In genomic region chr11:64848779-64849599, GRCh38 we compare ENCODE assay signal across 9 cellular contexts. TPM values are rescaled to one million over a fixed set of nuclear protein-coding genes. Genes with fewer than 3 reads are reported as not detected.
DNase-seq lines count a peak whose midpoint lies in the region; ATAC-seq and TF ChIP-seq lines count a peak whose summit lies in the region.
"Had no signal": no experiment of that assay in that cellular context is flagged by ENCODE, and none has a peak within 500 bp of the region (broad histone marks: within the 10 kb centered on the region; RNA-seq: fewer than 3 reads in every experiment).

No MANE protein-coding gene starts in this region.

- no peaks in the 10 kb centered on the region for H3K9me3 ChIP-seq in breast epithelium
- H3K9me3 ChIP-seq in OCI-LY3 (ENCODE audit: insufficient read depth, low read length) = no peaks in the 10 kb centered on the region
- H3K9me3 ChIP-seq in gastroesophageal sphincter = no peaks in the 10 kb centered on the region
- H3K9me3 ChIP-seq in thymus (ENCODE audit: control insufficient read depth) = no peaks in the 10 kb centered on the region

- DNase-seq in breast epithelium (ENCODE audit: low spot score in 2 of 2) (peak; percentile 76 to 82), MCF 10A (ENCODE audit: unreplicated experiment) (no peak)

- no peak overlapping the region for H2AFZ ChIP-seq in OCI-LY3 (ENCODE audit: low read depth, low read length)

- H3K9ac ChIP-seq in OCI-LY3 (ENCODE audit: low read length) = peak overlapping the region; percentile 56; the same call in 1 of the 2 replicates

- 60% methylated on average over 1 of the region's 16 CpGs; no CpG with 5 or more reads in 1 of the 2 donors for WGBS in gastroesophageal sphincter (ENCODE audit: low coverage in 1 of 2), 2 donors
- WGBS in thymus = 82% methylated on average over 16 of the region's 16 CpGs

- TF ChIP-seq CTCF in breast epithelium (IDR thresholded peaks at IDR 0.05) = peak in 1 of 3 donors; percentile 30
- no peak for TF ChIP-seq CTCF in MCF 10A (IDR thresholded peaks at IDR 0.05; ENCODE audit: unreplicated experiment)
- peak; percentile 59 for TF ChIP-seq CTCF in OCI-LY3 (IDR thresholded peaks at IDR 0.05; ENCODE audit: low read depth, low read length)
- no peak for TF ChIP-seq CTCF in gastroesophageal sphincter (IDR thresholded peaks at IDR 0.05)

- peaks cover 1% of the 10 kb centered on the region for H3K36me3 Mint-ChIP-seq in MCF 10A (ENCODE audit: insufficient read depth, unreplicated experiment)

- no peaks in the 10 kb centered on the region for H3K27me3 ChIP-seq in breast epithelium
- H3K27me3 ChIP-seq in OCI-LY3 (ENCODE audit: low read depth, low read length) = peaks cover 1% of the 10 kb centered on the region; the same call in 1 of the 2 replicates
- H3K27me3 ChIP-seq in gastroesophageal sphincter = peaks cover 6% of the 10 kb centered on the region
- H3K27me3 ChIP-seq in thymus (ENCODE audit: control insufficient read depth, insufficient read depth) = no peaks in the 10 kb centered on the region

- H3K36me3 ChIP-seq in breast epithelium (no peaks in the 10 kb centered on the region), OCI-LY3 (replicated peaks; ENCODE audit: low read depth, low read length) (peaks cover 3% of the 10 kb centered on the region), gastroesophageal sphincter (peaks cover 0 to 20% of the 10 kb centered on the region in 2 donors), thymus (ENCODE audit: control insufficient read depth, insufficient read depth) (peaks cover 4% of the 10 kb centered on the region)

- CTCF ChIA-PET in MCF 10A (lab: Yijun Ruan, JAX) = interaction anchor here (0.6 to 15.7 kb wide), 16 partner anchors 11 to 263 kb away, joined by 3 to 286 read pairs (median 6); partner anchors contain the start of genes ARL2, BATF2, EHD1 and TM7SF2

- H3K4me1 Mint-ChIP-seq in MCF 10A (ENCODE audit: insufficient read depth, unreplicated experiment) = peaks cover 24% of the 10 kb centered on the region

- no peaks in the 10 kb centered on the region for H3K79me2 ChIP-seq in OCI-LY3 (ENCODE audit: low read length)

- H3K4me3 Mint-ChIP-seq in MCF 10A (ENCODE audit: unreplicated experiment) = no peak overlapping the region

- H3K27ac Mint-ChIP-seq in MCF 10A (ENCODE audit: low read depth, unreplicated experiment) = no peak overlapping the region

- intact Hi-C loops in breast epithelium (cut with DNase I; ENCODE audit: low total_unique reads) (loop anchor here (5.0 kb wide), 1 partner anchor 48 kb away; no protein-coding TSS in a partner anchor), MCF 10A (cut with micrococcal nuclease) (no loop called here)

- TF ChIP-seq POLR2A in breast epithelium (IDR thresholded peaks at IDR 0.05) (no peak), gastroesophageal sphincter (IDR thresholded peaks at IDR 0.05) (no peak)

- peak overlapping the region; percentile 45 to 49 for H3K27ac ChIP-seq in breast epithelium
- peak overlapping the region; percentile 99 for H3K27ac ChIP-seq in OCI-LY3 (ENCODE audit: low read length)
- H3K27ac ChIP-seq in gastroesophageal sphincter = peak overlapping the region in 3 of 4 donors; percentile 69 to 97 (median 97)
- peak overlapping the region; percentile 26 for H3K27ac ChIP-seq in thymus (ENCODE audit: low read depth)

- H3K4me1 ChIP-seq in breast epithelium = peaks cover 11 to 14% of the 10 kb centered on the region in 2 donors
- peaks cover 77% of the 10 kb centered on the region for H3K4me1 ChIP-seq in OCI-LY3 (ENCODE audit: low read length)
- peaks cover 0 to 82% (median 37%) of the 10 kb centered on the region in 3 donors for H3K4me1 ChIP-seq in gastroesophageal sphincter
- peaks cover 53% of the 10 kb centered on the region for H3K4me1 ChIP-seq in thymus (ENCODE audit: control insufficient read depth, insufficient read depth, low read length)

- no peaks in the 10 kb centered on the region for H3K9me3 Mint-ChIP-seq in MCF 10A (ENCODE audit: unreplicated experiment)

- no peak overlapping the region for H3K4me3 ChIP-seq in breast epithelium
- H3K4me3 ChIP-seq in OCI-LY3 (ENCODE audit: low read length) = peak overlapping the region; percentile 17
- no peak overlapping the region for H3K4me3 ChIP-seq in gastroesophageal sphincter
- no peak overlapping the region for H3K4me3 ChIP-seq in thymus (ENCODE audit: low read length)
- H3K4me3 ChIP-seq: dorsolateral prefrontal cortex had no signal

- no TSS peak for BruUV-seq in MCF 10A (replicated peaks; lab: Mats Ljungman, UMichigan)

- H3K4me2 ChIP-seq in OCI-LY3 (ENCODE audit: low read length) = peak overlapping the region; percentile 63

- H3K27me3 Mint-ChIP-seq in MCF 10A (ENCODE audit: insufficient read depth, unreplicated experiment) = no peaks in the 10 kb centered on the region

- H4K20me1 ChIP-seq in OCI-LY3 (ENCODE audit: insufficient read depth, low read length) = no peaks in the 10 kb centered on the region

- ATAC-seq in gastroesophageal sphincter (no peak), GM21786 (IDR thresholded peaks at IDR 0.05; ENCODE audit: unreplicated experiment) (no peak), GM19397 (IDR thresholded peaks at IDR 0.05; ENCODE audit: unreplicated experiment) (no peak), HG03280 (IDR thresholded peaks at IDR 0.05; ENCODE audit: unreplicated experiment) (no peak)

- POLR2A ChIA-PET in MCF 10A (lab: Yijun Ruan, JAX) = interaction anchor here (0.6 to 2.3 kb wide), 9 partner anchors 15 to 262 kb away, joined by 3 to 22 read pairs (median 5); partner anchors contain the start of genes ATG2A, EHD1 and SF1

- TF ChIP-seq EP300 in gastroesophageal sphincter (IDR thresholded peaks at IDR 0.05) = no peak

RNA-seq across cellular contexts. Expression of gene CDC42BPG, which starts 4.5 kb away (rescaled TPM):
- total RNA-seq in breast epithelium (10 to 100 TPM in 1 of 3 donors, 1 to 10 TPM in 1, not detected in 1; 5.9 to 14.9 TPM), MCF 10A (2022) (3.0 and 3.7 TPM in 2 replicates), gastroesophageal sphincter (under 1 TPM; 0.08 to 0.94 (median 0.22) TPM)
- polyA plus RNA-seq in thymus = 7.4 TPM

RNA-seq across cellular contexts. Expression of gene EHD1, which starts 29.4 kb away (rescaled TPM):
- total RNA-seq in breast epithelium (10 to 100 TPM; 26.9 to 45.4 (median 31.2) TPM), MCF 10A (2022) (67.9 and 80.6 TPM in 2 replicates), gastroesophageal sphincter (100 to 1,000 TPM in 2 of 4 donors, 10 to 100 TPM in 2; 92.1 to 188 (median 101) TPM)
- 32.3 TPM for polyA plus RNA-seq in thymus

RNA-seq across cellular contexts. Expression of gene MEN1, which starts 38.6 kb away (rescaled TPM):
- total RNA-seq in breast epithelium (10 to 100 TPM; 11.4 to 19.0 (median 14.8) TPM), MCF 10A (2022) (29.2 and 33.1 TPM in 2 replicates), gastroesophageal sphincter (10 to 100 TPM in 2 of 4 donors, 1 to 10 TPM in 2; 7.1 to 20.9 (median 11.6) TPM)
- polyA plus RNA-seq in thymus = 33.4 TPM

RNA-seq across cellular contexts. Expression of gene MAP4K2, which starts 46.0 kb away (rescaled TPM):
- total RNA-seq in breast epithelium (10 to 100 TPM in 2 of 3 donors, 1 to 10 TPM in 1; 7.7 to 16.1 (median 14.0) TPM), MCF 10A (2022) (4.9 and 6.8 TPM in 2 replicates), gastroesophageal sphincter (10 to 100 TPM; 17.6 to 24.0 (median 19.6) TPM)
- polyA plus RNA-seq in thymus = 37.6 TPM

Comparison
In these comparisons a context has a peak if more than half of its experiments do, and no peak if none do; other contexts are left out.
1. H3K27ac ChIP-seq: peak in every context shown above with its lines; median percentile 99 in OCI-LY3; 97 in gastroesophageal sphincter; 47 in breast epithelium; 26 in thymus.